In the genomic region with DNA sequence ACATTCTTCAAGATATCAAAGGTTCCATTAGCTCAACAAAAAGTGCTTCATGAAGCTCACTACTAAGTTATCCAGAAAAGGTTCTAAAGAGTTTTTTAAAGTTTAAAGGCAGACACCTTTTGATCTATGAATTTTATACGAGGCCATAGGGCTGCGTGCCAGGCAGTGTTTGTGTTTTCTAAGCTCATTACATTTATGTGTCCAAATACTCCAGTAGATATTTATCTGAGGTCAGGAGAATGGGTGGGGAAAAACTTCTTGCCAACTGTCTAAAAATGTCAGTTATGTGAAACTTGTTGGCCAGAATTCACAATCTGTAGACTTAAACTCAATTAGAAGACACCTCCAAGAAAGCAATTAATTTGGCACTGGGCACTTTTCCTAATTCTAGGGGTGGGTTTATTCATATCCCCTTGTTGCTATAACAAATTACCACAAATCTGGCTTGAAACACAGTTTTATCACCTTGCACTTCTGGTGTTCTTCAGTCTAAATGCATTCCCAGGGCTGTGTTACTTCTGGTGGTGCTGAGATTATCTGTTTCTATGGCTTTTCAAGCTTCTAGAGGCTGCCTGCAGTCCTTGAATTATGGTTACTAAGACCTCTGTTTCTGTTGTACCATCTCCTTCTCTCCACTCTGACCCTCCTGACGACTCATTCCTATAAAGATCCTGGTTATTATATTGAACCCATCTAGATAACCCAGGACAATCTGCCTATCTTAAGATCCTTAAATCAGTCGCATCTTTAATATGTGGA, we compare ENCODE assay signal across 2 cellular contexts.
TF ChIP-seq lines count a peak whose summit lies in the region.

No MANE protein-coding gene starts in this region.

TF ChIP-seq in IMR-90, 13 proteins besides CTCF, POLR2A, EP300 and RAD21:
- TF ChIP-seq BHLHE40 (IDR thresholded peaks at IDR 0.05; ENCODE audit: low read depth, low read length): no peak
- no peak for TF ChIP-seq MAZ (IDR thresholded peaks at IDR 0.05; ENCODE audit: borderline replicate concordance, low read depth, low read length)

TF ChIP-seq in GM12891, 5 proteins besides CTCF, POLR2A, EP300 and RAD21:
- TF ChIP-seq POU2F2 (IDR thresholded peaks at IDR 0.05; ENCODE audit: low read depth, low read length) (no peak), TAF1 (IDR thresholded peaks at IDR 0.05; ENCODE audit: low read depth, low read length) (no peak), PAX5 (IDR thresholded peaks at IDR 0.05; ENCODE audit: insufficient read depth, low read length, severe bottlenecking) (no peak), SPI1 (IDR thresholded peaks at IDR 0.05; ENCODE audit: low read depth, low read length) (no peak), POLR2AphosphoS5 (IDR thresholded peaks at IDR 0.05; ENCODE audit: low read depth, low read length) (no peak)
